ENCODE assay signal across 9 cellular contexts in the genomic region with DNA sequence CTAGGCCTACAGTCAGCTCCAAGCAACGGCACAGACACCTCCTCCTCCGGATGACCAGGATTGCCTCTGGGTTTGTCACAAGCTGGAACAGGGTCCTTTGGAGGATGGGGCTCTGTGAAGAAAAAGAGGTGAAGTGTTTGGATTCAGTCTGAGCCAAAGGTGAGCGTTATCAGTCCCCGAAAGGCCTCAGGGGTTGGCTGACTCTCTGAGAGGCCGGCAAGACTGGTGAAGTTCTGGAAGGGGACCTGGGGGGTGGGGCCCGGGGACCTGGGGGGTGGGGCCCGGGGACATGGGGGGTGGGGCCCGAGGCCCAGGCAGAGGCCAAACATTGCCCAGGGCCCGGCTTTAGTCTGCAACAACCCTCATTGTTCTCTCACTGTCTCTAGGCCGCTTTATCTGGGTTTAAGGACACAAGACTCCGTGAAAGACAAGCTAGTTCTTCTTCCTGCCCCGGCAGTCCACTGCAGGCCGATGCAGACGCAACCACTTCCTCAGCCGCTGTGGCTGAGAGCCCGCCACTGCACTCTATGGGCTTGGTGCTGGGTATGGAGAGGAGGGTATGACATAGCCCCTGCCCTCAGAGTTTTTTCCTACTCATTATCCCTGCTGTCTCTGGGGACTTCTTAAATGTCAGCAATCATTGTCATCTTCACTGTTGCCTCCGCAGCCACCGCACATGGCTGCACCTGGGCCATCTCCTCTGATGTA. TPM values are rescaled to one million over a fixed set of nuclear protein-coding genes. Genes with fewer than 3 reads are reported as not detected.
A peak's percentile ranks its signal among the peaks of the same experiment; 100 is the strongest.
DNase-seq lines count a peak whose midpoint lies in the region; ATAC-seq, FAIRE-seq and TF ChIP-seq lines count a peak whose summit lies in the region.
"Had no signal": no experiment of that assay in that cellular context is flagged by ENCODE, and none has a peak within 500 bp of the region (broad histone marks: within the 10 kb centered on the region; RNA-seq: fewer than 3 reads in every experiment).

No MANE protein-coding gene starts in this region.

- H3K9me3 Mint-ChIP-seq in brain = peaks cover 3 to 22% (median 12%) of the 10 kb centered on the region in 5 experiments
- no peaks in the 10 kb centered on the region for H3K9me3 Mint-ChIP-seq in progenitor cell of endocrine pancreas (ENCODE audit: low read depth)

- H3K4me3 Mint-ChIP-seq in brain (no peak overlapping the region), progenitor cell of endocrine pancreas (ENCODE audit: low read depth) (no peak overlapping the region)

- ATAC-seq in GM19328 (IDR thresholded peaks at IDR 0.05; ENCODE audit: unreplicated experiment) = no peak

- peaks cover 25% of the 10 kb centered on the region for H3K4me1 Mint-ChIP-seq in brain
- H3K4me1 Mint-ChIP-seq in progenitor cell of endocrine pancreas (ENCODE audit: low read depth) = peaks cover 9% of the 10 kb centered on the region

- H3K36me3 Mint-ChIP-seq in brain = no peaks in the 10 kb centered on the region
- no peaks in the 10 kb centered on the region for H3K36me3 Mint-ChIP-seq in progenitor cell of endocrine pancreas (ENCODE audit: insufficient read depth)

- H3K27me3 Mint-ChIP-seq in brain = peaks cover 4% of the 10 kb centered on the region
- peaks cover 3% of the 10 kb centered on the region for H3K27me3 Mint-ChIP-seq in progenitor cell of endocrine pancreas

- no peak for FAIRE-seq in GM19239 (lab: Jason Lieb, UNC)

- H3K27ac Mint-ChIP-seq in brain (peak overlapping the region in 3 of 5 experiments; percentile 35 to 91 (median 47)), progenitor cell of endocrine pancreas (peak overlapping the region; percentile 69)

- TF ChIP-seq CTCF in brain (conservative IDR thresholded peaks at IDR 0.05) (no peak), progenitor cell of endocrine pancreas (IDR thresholded peaks at IDR 0.05; ENCODE audit: unreplicated experiment) (no peak)

- DNase-seq in activated CD4-positive, alpha-beta T cell treated with anti-CD3 and anti-CD28 coated beads for 48 hours = peak; percentile 29
- no peak for DNase-seq in activated CD4-positive, alpha-beta T cell treated with anti-CD3 and anti-CD28 coated beads for 4 hours
- peak; percentile 9 for DNase-seq in NCI-H526 treated with DMSO at 0.1 percent for 48 hours (lab: John Stamatoyannopoulos, UW)
- DNase-seq in progenitor cell of endocrine pancreas (ENCODE audit: low spot score, unreplicated experiment) = no peak
- DNase-seq in GM19239 (ENCODE audit: insufficient read length, low spot score) = no peak
- no peak for DNase-seq in NCI-H446 (lab: John Stamatoyannopoulos, UW)
- DNase-seq: heart right ventricle had no signal

RNA-seq across cellular contexts. Expression of a gene that starts 27.4 kb away (rescaled TPM):
- polyA plus RNA-seq in brain (ENCODE audit: insufficient read depth, low read depth, low replicate concordance) = 1,531 TPM
- 510 and 538 TPM in 2 replicates for total RNA-seq in progenitor cell of endocrine pancreas

Comparison
In these comparisons a context has a peak if more than half of its experiments do, and no peak if none do; other contexts are left out.
1. DNase-seq: peak in activated CD4-positive, alpha-beta T cell treated with anti-CD3 and anti-CD28 coated beads for 48 hours (single experiment) and NCI-H526 treated with DMSO at 0.1 percent for 48 hours (single experiment); none in activated CD4-positive, alpha-beta T cell treated with anti-CD3 and anti-CD28 coated beads for 4 hours (0 of 2), progenitor cell of endocrine pancreas (single experiment), GM19239 (single experiment) and NCI-H446 (0 of 2).